ENCODE assay signal across 1 cellular context in the genomic region with DNA sequence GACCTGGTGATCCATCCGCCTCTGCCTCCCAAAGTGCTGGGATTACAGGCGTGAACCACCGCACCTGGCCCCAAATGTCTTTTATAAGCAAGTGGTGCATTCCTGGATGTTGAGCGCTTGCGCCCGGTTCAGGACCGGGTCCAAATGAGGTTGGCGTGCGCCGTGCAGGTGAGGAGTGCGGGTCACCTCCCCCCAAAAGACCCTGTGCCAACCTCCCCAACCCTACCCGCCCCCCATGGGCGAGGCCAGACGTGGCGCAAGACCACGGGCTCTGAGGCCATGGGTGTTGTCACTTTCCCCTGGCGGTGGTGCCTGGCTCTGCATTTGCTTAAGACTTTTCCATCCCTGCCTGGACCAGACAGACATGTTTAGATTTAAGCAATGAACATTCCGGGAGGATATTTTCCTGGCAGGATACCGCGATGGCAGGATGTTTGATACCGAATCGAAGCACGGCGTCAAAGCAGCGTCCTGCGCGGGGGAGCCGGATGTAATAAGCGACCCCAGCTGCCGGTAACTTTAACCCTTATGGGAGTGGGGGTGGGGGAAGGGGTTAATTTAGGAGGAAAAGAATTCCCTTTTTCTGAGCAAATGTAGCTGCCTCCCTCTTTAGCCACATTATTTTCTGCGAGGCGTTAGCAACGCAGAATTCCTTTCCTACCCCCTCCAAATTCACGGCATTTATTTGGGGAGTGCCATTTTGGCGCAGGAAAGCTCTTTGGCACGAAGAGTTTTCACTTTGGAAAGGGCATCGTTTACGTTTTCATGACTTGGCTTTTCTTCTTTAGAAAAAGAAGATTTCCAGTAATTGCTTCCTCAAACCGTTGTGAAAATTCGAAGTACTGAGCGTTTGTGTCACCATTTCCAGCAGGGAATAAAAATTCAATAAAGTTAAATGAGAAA.
TF ChIP-seq lines count a peak whose summit lies in the region.

No MANE protein-coding gene starts in this region.

TF ChIP-seq in K562, 482 proteins besides CTCF, POLR2A, EP300 and RAD21 (continued from another document and continues in another):
- TF ChIP-seq AFF4 (CRISPR knock-in tag; IDR thresholded peaks at IDR 0.05), result no peak; the same call in 1 of the 2 replicates
- TF ChIP-seq ZC3H8 (IDR thresholded peaks at IDR 0.05), result no peak
- no peak for TF ChIP-seq PML (IDR thresholded peaks at IDR 0.05; ENCODE audit: low read length)
- no peak for TF ChIP-seq HEY1 (CRISPR knock-in tag; IDR thresholded peaks at IDR 0.05; ENCODE audit: borderline replicate concordance)
- TF ChIP-seq, protein P1, sequence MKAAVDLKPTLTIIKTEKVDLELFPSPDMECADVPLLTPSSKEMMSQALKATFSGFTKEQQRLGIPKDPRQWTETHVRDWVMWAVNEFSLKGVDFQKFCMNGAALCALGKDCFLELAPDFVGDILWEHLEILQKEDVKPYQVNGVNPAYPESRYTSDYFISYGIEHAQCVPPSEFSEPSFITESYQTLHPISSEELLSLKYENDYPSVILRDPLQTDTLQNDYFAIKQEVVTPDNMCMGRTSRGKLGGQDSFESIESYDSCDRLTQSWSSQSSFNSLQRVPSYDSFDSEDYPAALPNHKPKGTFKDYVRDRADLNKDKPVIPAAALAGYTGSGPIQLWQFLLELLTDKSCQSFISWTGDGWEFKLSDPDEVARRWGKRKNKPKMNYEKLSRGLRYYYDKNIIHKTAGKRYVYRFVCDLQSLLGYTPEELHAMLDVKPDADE (conservative IDR thresholded peaks at IDR 0.05; ENCODE audit: control insufficient read depth, low read depth, low read length), result no peak
- no peak for TF ChIP-seq ZNF384 (IDR thresholded peaks at IDR 0.05; ENCODE audit: low read depth, low read length)
- TF ChIP-seq, protein P2, sequence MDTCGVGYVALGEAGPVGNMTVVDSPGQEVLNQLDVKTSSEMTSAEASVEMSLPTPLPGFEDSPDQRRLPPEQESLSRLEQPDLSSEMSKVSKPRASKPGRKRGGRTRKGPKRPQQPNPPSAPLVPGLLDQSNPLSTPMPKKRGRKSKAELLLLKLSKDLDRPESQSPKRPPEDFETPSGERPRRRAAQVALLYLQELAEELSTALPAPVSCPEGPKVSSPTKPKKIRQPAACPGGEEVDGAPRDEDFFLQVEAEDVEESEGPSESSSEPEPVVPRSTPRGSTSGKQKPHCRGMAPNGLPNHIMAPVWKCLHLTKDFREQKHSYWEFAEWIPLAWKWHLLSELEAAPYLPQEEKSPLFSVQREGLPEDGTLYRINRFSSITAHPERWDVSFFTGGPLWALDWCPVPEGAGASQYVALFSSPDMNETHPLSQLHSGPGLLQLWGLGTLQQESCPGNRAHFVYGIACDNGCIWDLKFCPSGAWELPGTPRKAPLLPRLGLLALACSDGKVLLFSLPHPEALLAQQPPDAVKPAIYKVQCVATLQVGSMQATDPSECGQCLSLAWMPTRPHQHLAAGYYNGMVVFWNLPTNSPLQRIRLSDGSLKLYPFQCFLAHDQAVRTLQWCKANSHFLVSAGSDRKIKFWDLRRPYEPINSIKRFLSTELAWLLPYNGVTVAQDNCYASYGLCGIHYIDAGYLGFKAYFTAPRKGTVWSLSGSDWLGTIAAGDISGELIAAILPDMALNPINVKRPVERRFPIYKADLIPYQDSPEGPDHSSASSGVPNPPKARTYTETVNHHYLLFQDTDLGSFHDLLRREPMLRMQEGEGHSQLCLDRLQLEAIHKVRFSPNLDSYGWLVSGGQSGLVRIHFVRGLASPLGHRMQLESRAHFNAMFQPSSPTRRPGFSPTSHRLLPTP (IDR thresholded peaks at IDR 0.05; ENCODE audit: borderline replicate concordance, extremely low read depth, insufficient read length), result no peak
- peak; percentile 14; the same call in 1 of the 2 replicates for TF ChIP-seq ATF4 (CRISPR knock-in tag; IDR thresholded peaks at IDR 0.05)
- no peak for TF ChIP-seq ZNF583 (CRISPR knock-in tag; IDR thresholded peaks at IDR 0.05)
- no peak; the same call in 1 of the 2 replicates for TF ChIP-seq FOXJ2 (tag; IDR thresholded peaks at IDR 0.05)
- TF ChIP-seq HDGF (IDR thresholded peaks at IDR 0.05), result 0 out of 2 replicates have a peak, but pooled peaks have one; percentile 32
- no peak for TF ChIP-seq KAT7 (CRISPR knock-in tag; IDR thresholded peaks at IDR 0.05; ENCODE audit: borderline replicate concordance)
- no peak for TF ChIP-seq RBM15 (IDR thresholded peaks at IDR 0.05; ENCODE audit: insufficient read depth, low read length)
- no peak for TF ChIP-seq SIN3A (IDR thresholded peaks at IDR 0.05; ENCODE audit: borderline replicate concordance in 2 of 2, control insufficient read depth in 1 of 2, low read depth in 2 of 2, low read length in 2 of 2)
- TF ChIP-seq, protein P3, sequence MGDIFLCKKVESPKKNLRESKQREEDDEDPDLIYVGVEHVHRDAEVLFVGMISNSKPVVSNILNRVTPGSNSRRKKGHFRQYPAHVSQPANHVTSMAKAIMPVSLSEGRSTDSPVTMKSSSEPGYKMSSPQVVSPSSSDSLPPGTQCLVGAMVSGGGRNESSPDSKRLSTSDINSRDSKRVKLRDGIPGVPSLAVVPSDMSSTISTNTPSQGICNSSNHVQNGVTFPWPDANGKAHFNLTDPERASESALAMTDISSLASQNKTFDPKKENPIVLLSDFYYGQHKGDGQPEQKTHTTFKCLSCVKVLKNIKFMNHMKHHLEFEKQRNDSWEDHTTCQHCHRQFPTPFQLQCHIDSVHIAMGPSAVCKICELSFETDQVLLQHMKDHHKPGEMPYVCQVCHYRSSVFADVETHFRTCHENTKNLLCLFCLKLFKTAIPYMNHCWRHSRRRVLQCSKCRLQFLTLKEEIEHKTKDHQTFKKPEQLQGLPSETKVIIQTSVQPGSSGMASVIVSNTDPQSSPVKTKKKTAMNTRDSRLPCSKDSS (IDR thresholded peaks at IDR 0.05; ENCODE audit: low read depth, partially characterized antibody), result no peak
- peak; percentile 80 for TF ChIP-seq CEBPG (CRISPR knock-in tag; IDR thresholded peaks at IDR 0.05)
- peak; percentile 45 to 96; a peak in 3 of 4 replicates for TF ChIP-seq CEBPG (tag; conservative IDR thresholded peaks at IDR 0.05 in 1 of 2, IDR thresholded peaks at IDR 0.05 in 1 of 2)
- TF ChIP-seq HMG20A (CRISPR knock-in tag; conservative IDR thresholded peaks at IDR 0.05), result no peak
- no peak for TF ChIP-seq E2F8 (IDR thresholded peaks at IDR 0.05; ENCODE audit: low read depth, partially characterized antibody)
- no peak for TF ChIP-seq FOXM1 (IDR thresholded peaks at IDR 0.05; ENCODE audit: low read depth)
- no peak for TF ChIP-seq FOXM1 (CRISPR knock-in tag; IDR thresholded peaks at IDR 0.05; ENCODE audit: low read depth)
- TF ChIP-seq KLF16 (IDR thresholded peaks at IDR 0.05), result 0 out of 2 replicates have a peak, but pooled peaks have one; percentile 3
- TF ChIP-seq POU5F1 (IDR thresholded peaks at IDR 0.05; ENCODE audit: borderline replicate concordance, low read depth, low read length, partially characterized antibody), result no peak
- TF ChIP-seq YBX1 (IDR thresholded peaks at IDR 0.05), result no peak
- TF ChIP-seq ZBTB17 (CRISPR knock-in tag; IDR thresholded peaks at IDR 0.05), result 0 out of 2 replicates have a peak, but pooled peaks have one; percentile 73
- no peak for TF ChIP-seq NCOA6 (IDR thresholded peaks at IDR 0.05)
- TF ChIP-seq PYGO2 (tag; IDR thresholded peaks at IDR 0.05), result no peak
- no peak for TF ChIP-seq ZNF184 (CRISPR knock-in tag; IDR thresholded peaks at IDR 0.05)
- TF ChIP-seq XRCC4 (IDR thresholded peaks at IDR 0.05; ENCODE audit: extremely low read depth, insufficient read depth, insufficient read length), result no peak
- peak; percentile 55 for TF ChIP-seq VEZF1 (CRISPR knock-in tag; IDR thresholded peaks at IDR 0.05)
- TF ChIP-seq ZNF354B (CRISPR knock-in tag; IDR thresholded peaks at IDR 0.05), result no peak
- TF ChIP-seq PHB2 (IDR thresholded peaks at IDR 0.05; ENCODE audit: low read depth), result no peak
- no peak for TF ChIP-seq FOSL1 (tag; conservative IDR thresholded peaks at IDR 0.05)
- no peak for TF ChIP-seq CGGBP1 (CRISPR knock-in tag; IDR thresholded peaks at IDR 0.05)
- TF ChIP-seq FOXJ3 (CRISPR knock-in tag; IDR thresholded peaks at IDR 0.05), result no peak
- peak; percentile 46; the same call in 1 of the 2 replicates for TF ChIP-seq ZEB2 (IDR thresholded peaks at IDR 0.05)
- no peak for TF ChIP-seq HDAC6 (IDR thresholded peaks at IDR 0.05; ENCODE audit: low read depth, low read length)
- no peak for TF ChIP-seq ZNF324 (CRISPR knock-in tag; IDR thresholded peaks at IDR 0.05)
- TF ChIP-seq EP400 (IDR thresholded peaks at IDR 0.05), result peak; percentile 74
- no peak for TF ChIP-seq SRSF7 (optimal IDR thresholded peaks at IDR 0.05; ENCODE audit: low read depth, low read length)
- peak; percentile 4; the same call in 1 of the 2 replicates for TF ChIP-seq ARID1B (IDR thresholded peaks at IDR 0.05)
- peak; percentile 44 to 52 for TF ChIP-seq MNT (conservative IDR thresholded peaks at IDR 0.05)
- peak; percentile 78 for TF ChIP-seq RBM22 (IDR thresholded peaks at IDR 0.05; ENCODE audit: low read depth, low read length, poor library complexity, severe bottlenecking)
- 0 out of 2 replicates have a peak, but pooled peaks have one; percentile 26 for TF ChIP-seq ZNF197 (CRISPR knock-in tag; IDR thresholded peaks at IDR 0.05; ENCODE audit: low read depth)
- TF ChIP-seq POLR2AphosphoS2 (IDR thresholded peaks at IDR 0.05; ENCODE audit: low read length), result no peak
- TF ChIP-seq ZKSCAN3 (CRISPR knock-in tag; IDR thresholded peaks at IDR 0.05), result no peak
